ENCODE assay signal across 9 cellular contexts in the genomic region with DNA sequence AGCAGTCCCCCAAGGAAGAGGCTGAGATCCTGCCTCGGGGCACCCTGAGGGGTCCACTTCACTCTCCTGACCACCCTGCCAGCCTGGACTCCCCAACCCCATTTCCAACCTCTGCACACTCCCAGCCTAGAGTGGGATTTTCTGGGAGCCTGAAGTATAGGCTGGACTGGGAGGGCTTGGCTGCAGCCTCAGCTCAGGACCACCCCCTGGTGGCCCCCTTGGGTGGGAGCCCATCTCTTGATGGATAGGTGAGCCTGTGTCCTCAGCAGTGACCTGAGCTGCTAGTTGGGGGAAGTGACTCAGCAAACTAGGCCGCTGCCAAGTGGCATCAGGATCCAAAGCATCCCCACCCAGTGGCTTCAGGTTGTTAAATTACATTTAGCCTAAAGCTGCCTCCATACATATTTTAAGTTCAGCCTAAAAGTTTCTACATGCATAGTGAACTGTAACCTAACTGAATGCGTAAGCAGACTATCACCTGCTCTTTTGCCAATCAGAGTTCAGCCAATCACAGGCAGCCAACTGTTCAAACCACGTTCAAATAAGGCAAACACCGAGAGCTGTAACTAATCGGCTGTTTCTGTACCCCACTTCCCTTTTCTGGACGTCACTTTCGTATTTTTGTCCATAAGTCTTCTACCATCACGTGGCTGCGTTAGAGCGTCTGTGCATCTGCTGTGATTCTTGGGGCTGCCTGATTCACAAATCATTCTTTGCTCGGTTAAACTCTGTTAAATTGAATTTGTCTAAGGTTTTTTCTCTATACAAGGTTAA.
A peak's percentile ranks its signal among the peaks of the same experiment; 100 is the strongest.
DNase-seq lines count a peak whose midpoint lies in the region; FAIRE-seq and TF ChIP-seq lines count a peak whose summit lies in the region.
"Had no signal": no experiment of that assay in that cellular context is flagged by ENCODE, and none has a peak within 500 bp of the region (broad histone marks: within the 10 kb centered on the region; RNA-seq: fewer than 3 reads in every experiment).

No MANE protein-coding gene starts in this region.

- H3K4me1 ChIP-seq in SK-N-SH (ENCODE audit: control insufficient read depth in 1 of 2, insufficient read depth in 2 of 2, low read depth in 1 of 2, low read length in 1 of 2) (peaks cover 8 to 29% of the 10 kb centered on the region in 2 experiments; a peak in 1 of 4 replicates), kidney (ENCODE audit: control insufficient read depth in 1 of 2, insufficient read depth in 1 of 2, low read depth in 1 of 2, low read length in 2 of 2) (no peaks in the 10 kb centered on the region)

- H3K36me3 ChIP-seq in SK-N-SH (replicated peaks in 1 of 2; ENCODE audit: control insufficient read depth in 1 of 2, insufficient read depth in 2 of 2, low read length in 1 of 2) (peaks cover 0 to 4% of the 10 kb centered on the region in 2 experiments), kidney (ENCODE audit: control insufficient read depth in 1 of 2, insufficient read depth in 2 of 2, low read length in 2 of 2) (no peaks in the 10 kb centered on the region)

- CTCF ChIA-PET in SK-N-SH (lab: Yijun Ruan, JAX): interaction anchor here (0.6 to 5.5 kb wide), 9 partner anchors 10 to 1182 kb away, joined by 3 to 43 read pairs (median 3); no protein-coding TSS in a partner anchor

- WGBS in SK-N-SH (ENCODE audit: low lambda C conversion rate): 86% methylated on average over 11 of the region's 12 CpGs

- no peak for TF ChIP-seq EP300 in SK-N-SH (IDR thresholded peaks at IDR 0.05; ENCODE audit: borderline replicate concordance in 1 of 2, low read depth in 1 of 2, low read length in 1 of 2)

- H3K79me2 ChIP-seq in SK-N-SH (ENCODE audit: insufficient read depth): no peaks in the 10 kb centered on the region

- TF ChIP-seq CTCF in SK-N-SH (IDR thresholded peaks at IDR 0.05) (peak; percentile 67), kidney (IDR thresholded peaks at IDR 0.05; ENCODE audit: borderline replicate concordance, extremely low read depth, insufficient read depth) (peak; percentile 7)

- intact Hi-C loops in kidney (cut with DNase I): no loop called here

- no peaks in the 10 kb centered on the region for H3K9me3 ChIP-seq in SK-N-SH
- H3K9me3 ChIP-seq in kidney (ENCODE audit: control insufficient read depth in 1 of 2, low read length in 2 of 2): peaks cover 0 to 9% of the 10 kb centered on the region in 2 donors

- peak; percentile 45 for DNase-seq in Caki2 (ENCODE audit: low read depth)
- peak; percentile 64 for DNase-seq in H4 (ENCODE audit: low spot score)
- peak; percentile 61 for DNase-seq in SK-N-SH
- no peak for DNase-seq in kidney
- no peak for DNase-seq in T-helper 1 cell
- DNase-seq in RPMI8226: no peak
- DNase-seq in NCI-H1092 treated with DMSO at 0.1 percent for 48 hours (lab: John Stamatoyannopoulos, UW): no peak
- DNase-seq in hepatic stellate cell (ENCODE audit: low spot score): no peak

- no peaks in the 10 kb centered on the region for H4K20me1 ChIP-seq in SK-N-SH (ENCODE audit: insufficient read depth)

- POLR2A ChIA-PET in SK-N-SH (lab: Yijun Ruan, JAX): no interaction called here

- no peaks in the 10 kb centered on the region for H3K27me3 ChIP-seq in SK-N-SH (ENCODE audit: insufficient read depth)

- H3K4me3 ChIP-seq in SK-N-SH (ENCODE audit: low read depth in 2 of 2, low read length in 1 of 2) (no peak overlapping the region), kidney (ENCODE audit: low read length in 2 of 2) (no peak overlapping the region)

- H3F3A ChIP-seq in SK-N-SH (replicated peaks; ENCODE audit: insufficient read depth): peaks cover 6% of the 10 kb centered on the region

- in situ Hi-C loops in Caki2 (cut with HindIII; ENCODE audit: low pct_unique_long_range_greater_than_20kb, low sequenced_read_pairs): no loop called here

- no peak for FAIRE-seq in kidney (lab: Jason Lieb, UNC)

- no peak overlapping the region for H3K4me2 ChIP-seq in SK-N-SH
- H3K4me2 ChIP-seq: KMS-11 had no signal

- H3K9ac ChIP-seq in SK-N-SH: no peak overlapping the region
- no peak overlapping the region for H3K9ac ChIP-seq in kidney (ENCODE audit: low read length in 2 of 2)
- H3K9ac ChIP-seq: KMS-11 had no signal

- TF ChIP-seq RAD21 in SK-N-SH (IDR thresholded peaks at IDR 0.05; ENCODE audit: low read length): peak; percentile 75

- H3K27ac ChIP-seq in SK-N-SH (ENCODE audit: low read depth in 2 of 2, low read length in 1 of 2) (0 out of 4 replicates have a peak overlapping the region, but pooled peaks of 1 of the 2 experiments have one; percentile 15), kidney (ENCODE audit: low read depth in 2 of 2, low read length in 2 of 2) (no peak overlapping the region)
- H3K27ac ChIP-seq: KMS-11 had no signal

- H2AFZ ChIP-seq in SK-N-SH (ENCODE audit: low read depth): no peak overlapping the region

- H3K9me2 ChIP-seq in SK-N-SH: no peaks in the 10 kb centered on the region

TF ChIP-seq in SK-N-SH, 30 proteins besides CTCF, POLR2A, EP300 and RAD21 (continues in another document):
- TF ChIP-seq TEAD4 (IDR thresholded peaks at IDR 0.05; ENCODE audit: borderline replicate concordance, insufficient read depth) (no peak), NRF1 (IDR thresholded peaks at IDR 0.05; ENCODE audit: low read depth, low read length) (no peak), MEF2A (IDR thresholded peaks at IDR 0.05; ENCODE audit: borderline replicate concordance, low read depth) (no peak), RXRA (IDR thresholded peaks at IDR 0.05; ENCODE audit: borderline replicate concordance, low read depth) (no peak), CHD2 (IDR thresholded peaks at IDR 0.05; ENCODE audit: low read length, partially characterized antibody) (no peak), SMC3 (IDR thresholded peaks at IDR 0.05; ENCODE audit: low read depth, low read length) (peak; percentile 62), TAF1 (IDR thresholded peaks at IDR 0.05; ENCODE audit: borderline replicate concordance, low read depth, low read length) (no peak), YY1 (IDR thresholded peaks at IDR 0.05; ENCODE audit: low read depth) (no peak), MXI1 (IDR thresholded peaks at IDR 0.05; ENCODE audit: low read depth, low read length) (no peak), JUND (IDR thresholded peaks at IDR 0.05) (no peak), POLR2AphosphoS5 (IDR thresholded peaks at IDR 0.05; ENCODE audit: low read depth, low read length) (no peak), EZH2phosphoT487 (IDR thresholded peaks at IDR 0.05; ENCODE audit: borderline replicate concordance, low read depth) (no peak), NFIC (IDR thresholded peaks at IDR 0.05; ENCODE audit: borderline replicate concordance) (peak; percentile 33; the same call in 1 of the 2 replicates), FOXM1 (IDR thresholded peaks at IDR 0.05; ENCODE audit: low read depth) (no peak), RCOR1 (IDR thresholded peaks at IDR 0.05; ENCODE audit: low read length) (no peak), RFX5 (IDR thresholded peaks at IDR 0.05; ENCODE audit: low read length) (no peak), GATA2 (CRISPR knock-in tag; IDR thresholded peaks at IDR 0.05) (no peak), TCF12 (IDR thresholded peaks at IDR 0.05) (no peak), FOXJ3 (CRISPR knock-in tag; IDR thresholded peaks at IDR 0.05) (no peak)
- TF ChIP-seq, protein P1, sequence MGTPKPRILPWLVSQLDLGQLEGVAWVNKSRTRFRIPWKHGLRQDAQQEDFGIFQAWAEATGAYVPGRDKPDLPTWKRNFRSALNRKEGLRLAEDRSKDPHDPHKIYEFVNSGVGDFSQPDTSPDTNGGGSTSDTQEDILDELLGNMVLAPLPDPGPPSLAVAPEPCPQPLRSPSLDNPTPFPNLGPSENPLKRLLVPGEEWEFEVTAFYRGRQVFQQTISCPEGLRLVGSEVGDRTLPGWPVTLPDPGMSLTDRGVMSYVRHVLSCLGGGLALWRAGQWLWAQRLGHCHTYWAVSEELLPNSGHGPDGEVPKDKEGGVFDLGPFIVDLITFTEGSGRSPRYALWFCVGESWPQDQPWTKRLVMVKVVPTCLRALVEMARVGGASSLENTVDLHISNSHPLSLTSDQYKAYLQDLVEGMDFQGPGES (IDR thresholded peaks at IDR 0.05; ENCODE audit: low read depth, low read length): no peak
- TF ChIP-seq, protein P2, sequence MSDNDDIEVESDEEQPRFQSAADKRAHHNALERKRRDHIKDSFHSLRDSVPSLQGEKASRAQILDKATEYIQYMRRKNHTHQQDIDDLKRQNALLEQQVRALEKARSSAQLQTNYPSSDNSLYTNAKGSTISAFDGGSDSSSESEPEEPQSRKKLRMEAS (IDR thresholded peaks at IDR 0.05; ENCODE audit: low read depth): no peak
- TF ChIP-seq, protein P3, sequence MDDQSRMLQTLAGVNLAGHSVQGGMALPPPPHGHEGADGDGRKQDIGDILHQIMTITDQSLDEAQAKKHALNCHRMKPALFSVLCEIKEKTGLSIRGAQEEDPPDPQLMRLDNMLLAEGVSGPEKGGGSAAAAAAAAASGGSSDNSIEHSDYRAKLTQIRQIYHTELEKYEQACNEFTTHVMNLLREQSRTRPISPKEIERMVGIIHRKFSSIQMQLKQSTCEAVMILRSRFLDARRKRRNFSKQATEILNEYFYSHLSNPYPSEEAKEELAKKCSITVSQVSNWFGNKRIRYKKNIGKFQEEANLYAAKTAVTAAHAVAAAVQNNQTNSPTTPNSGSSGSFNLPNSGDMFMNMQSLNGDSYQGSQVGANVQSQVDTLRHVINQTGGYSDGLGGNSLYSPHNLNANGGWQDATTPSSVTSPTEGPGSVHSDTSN (IDR thresholded peaks at IDR 0.05): peak; percentile 39; the same call in 1 of the 2 replicates
- TF ChIP-seq, protein P4, sequence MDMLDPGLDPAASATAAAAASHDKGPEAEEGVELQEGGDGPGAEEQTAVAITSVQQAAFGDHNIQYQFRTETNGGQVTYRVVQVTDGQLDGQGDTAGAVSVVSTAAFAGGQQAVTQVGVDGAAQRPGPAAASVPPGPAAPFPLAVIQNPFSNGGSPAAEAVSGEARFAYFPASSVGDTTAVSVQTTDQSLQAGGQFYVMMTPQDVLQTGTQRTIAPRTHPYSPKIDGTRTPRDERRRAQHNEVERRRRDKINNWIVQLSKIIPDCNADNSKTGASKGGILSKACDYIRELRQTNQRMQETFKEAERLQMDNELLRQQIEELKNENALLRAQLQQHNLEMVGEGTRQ (IDR thresholded peaks at IDR 0.05; ENCODE audit: borderline replicate concordance, low read depth, low read length): no peak

Comparison
In these comparisons a context has a peak if more than half of its experiments do, and no peak if none do; other contexts are left out.
1. DNase-seq: peak in Caki2 (single experiment), H4 (single experiment) and SK-N-SH (single experiment); none in kidney (single experiment), T-helper 1 cell (0 of 5), RPMI8226 (single experiment), NCI-H1092 treated with DMSO at 0.1 percent for 48 hours (single experiment) and hepatic stellate cell (single experiment).